In genomic region chr16:82260212-82260795, GRCh38 we compare ENCODE assay signal across 20 cellular contexts.
"Had no signal": no experiment of that assay in that cellular context is flagged by ENCODE, and none has a peak within 500 bp of the region (broad histone marks: within the 10 kb centered on the region; RNA-seq: fewer than 3 reads in every experiment).

No MANE protein-coding gene starts in this region.

- H3K27ac ChIP-seq: colonic mucosa, heart left ventricle, parathyroid adenoma, prostate gland, right lobe of liver, spleen had no signal

- DNase-seq: colonic mucosa; dermis blood vessel endothelial cell; effector CD4-positive, alpha-beta T cell; heart left ventricle; hippocampal formation; left colon; left ventricle myocardium superior; naive thymus-derived CD4-positive, alpha-beta T cell; nephron progenitor cell; retina; right lobe of liver; spleen; stimulated activated CD4-positive, alpha-beta T cell treated with anti-CD3 and anti-CD28 coated beads, Interleukin-15, amount 100 ng/mL, for 24 hours; stimulated activated CD4-positive, alpha-beta T cell treated with anti-CD3 and anti-CD28 coated beads, Interleukin-1b, Interleukin-23, amount 100 ng/mL, for 48 hours; stimulated activated CD4-positive, alpha-beta T cell treated with anti-CD3 and anti-CD28 coated beads, Interleukin-4, amount 100 ng/mL, for 4 hours; stimulated activated naive CD4-positive, alpha-beta T cell treated with Interleukin-2 at 50 U/mL for 16 hours; trophoblast cell had no signal

- H3K27me3 ChIP-seq: heart left ventricle, right lobe of liver had no signal

- H2AFZ ChIP-seq: parathyroid adenoma had no signal

- H3K4me3 Mint-ChIP-seq: naive thymus-derived CD4-positive, alpha-beta T cell; nephron progenitor cell had no signal

- ATAC-seq: heart left ventricle; left colon; left ventricle myocardium superior; naive thymus-derived CD4-positive, alpha-beta T cell; right lobe of liver had no signal

- H3K9me3 ChIP-seq: colonic mucosa, heart left ventricle, prostate gland, right lobe of liver had no signal

- H3K4me1 ChIP-seq: colonic mucosa, parathyroid adenoma, prostate gland, spleen had no signal

- H3K9me3 Mint-ChIP-seq: nephron progenitor cell had no signal

- H3K79me2 ChIP-seq: parathyroid adenoma had no signal

- H3K9ac ChIP-seq: parathyroid adenoma had no signal

- H3K4me3 ChIP-seq: colonic mucosa, heart left ventricle, lung, prostate gland, right lobe of liver, spleen had no signal

- H3K36me3 Mint-ChIP-seq: naive thymus-derived CD4-positive, alpha-beta T cell had no signal

- H3K27ac Mint-ChIP-seq: nephron progenitor cell had no signal

- H3K36me3 ChIP-seq: colonic mucosa, heart left ventricle, prostate gland, right lobe of liver, spleen had no signal
